ENCODE assay signal across 21 cellular contexts in genomic region chr5:44178414-44178813, GRCh38.
"Had no signal": no experiment of that assay in that cellular context is flagged by ENCODE, and none has a peak within 500 bp of the region (broad histone marks: within the 10 kb centered on the region; RNA-seq: fewer than 3 reads in every experiment).

No MANE protein-coding gene starts in this region.

- ATAC-seq: activated naive CD8-positive, alpha-beta T cell treated with anti-CD3 and anti-CD28 coated beads, Interleukin-2, amount 50 U/mL, for 24 hours; gastroesophageal sphincter; heart left ventricle; right lobe of liver had no signal

- DNase-seq: activated CD4-positive, CD25-positive, alpha-beta regulatory T cell treated with anti-CD3 and anti-CD28 coated beads, Interleukin-2, amount 50 U/mL, for 72 hours; activated CD8-positive, alpha-beta memory T cell treated with anti-CD3 and anti-CD28 coated beads for 24 hours; activated CD8-positive, alpha-beta memory T cell treated with anti-CD3 and anti-CD28 coated beads, Interleukin-2, amount 50 U/mL, for 48 hours; activated effector memory CD4-positive, alpha-beta T cell treated with Interleukin-2 at 50 U/mL for 16 hours; activated naive CD4-positive, alpha-beta T cell treated with anti-CD3 and anti-CD28 coated beads, Interleukin-2, amount 10 ng/mL, durations not matched to agents 7 days and 5 days; activated naive CD8-positive, alpha-beta T cell treated with anti-CD3 and anti-CD28 coated beads, Interleukin-2, amount 50 U/mL, for 24 hours; activated T-cell treated with anti-CD3 and anti-CD28 coated beads, Interleukin-2, amount 50 U/mL, for 48 hours; anterior cingulate cortex; erythroblast; heart left ventricle; kidney glomerular epithelial cell; left ventricle myocardium inferior; mammary epithelial cell; midbrain; right lobe of liver; small intestine; stimulated activated CD4-positive, alpha-beta T cell treated with anti-CD3 and anti-CD28 coated beads, Interleukin-15, amount 100 ng/mL, for 24 hours; stimulated activated CD4-positive, alpha-beta T cell treated with anti-CD3 and anti-CD28 coated beads, Interleukin-2, amount 100 ng/mL, for 48 hours had no signal

- H3K4me3 ChIP-seq: coronary artery, gastroesophageal sphincter, heart left ventricle, left ventricle myocardium inferior, right lobe of liver, tibial nerve had no signal
